Comparison of ENCODE assay signal across 8 cellular contexts in the genomic region with DNA sequence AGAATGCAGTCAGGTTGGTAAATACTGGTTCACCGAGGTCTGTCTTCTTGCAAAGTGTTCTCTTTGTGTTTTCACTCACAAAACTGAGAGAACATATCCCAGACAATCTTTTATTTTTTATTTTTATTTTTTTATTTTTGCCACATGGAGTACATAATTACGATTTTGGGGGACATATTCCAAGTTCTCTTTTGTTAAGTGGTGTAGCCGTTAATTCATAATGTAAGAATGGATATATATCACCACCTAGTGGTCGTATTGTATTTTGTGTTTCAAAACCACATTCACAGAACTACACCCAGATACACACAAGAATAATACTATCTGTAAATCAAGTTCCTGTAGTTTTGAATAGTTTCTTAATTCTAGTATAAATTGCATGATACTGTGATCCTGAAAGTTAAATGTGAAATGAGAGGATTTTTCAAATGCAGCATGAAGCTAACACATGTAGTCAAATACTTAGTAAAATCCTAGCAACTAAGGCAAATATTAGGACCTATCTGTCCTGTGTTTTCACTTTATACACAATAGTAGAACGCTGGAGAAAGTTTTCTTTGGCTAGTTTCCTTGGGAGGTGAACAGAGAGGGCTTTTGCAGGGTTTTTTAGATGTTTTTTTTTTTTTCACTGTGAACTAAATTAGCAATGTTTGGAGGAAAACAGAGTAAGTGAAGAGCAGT.
A peak's percentile ranks its signal among the peaks of the same experiment; 100 is the strongest.
DNase-seq lines count a peak whose midpoint lies in the region; ATAC-seq and TF ChIP-seq lines count a peak whose summit lies in the region.

No MANE protein-coding gene starts in this region.

- TF ChIP-seq CTCF in AG09319 (IDR thresholded peaks at IDR 0.05; ENCODE audit: low read depth, low read length), result peak; percentile 38
- peak; percentile 69 for TF ChIP-seq CTCF in psoas muscle (IDR thresholded peaks at IDR 0.05)

- ATAC-seq in GM18858 (IDR thresholded peaks at IDR 0.05; ENCODE audit: unreplicated experiment) (peak; percentile 83), psoas muscle (peak in 2 of 4 donors; percentile 52 to 73), GM19452 (IDR thresholded peaks at IDR 0.05; ENCODE audit: unreplicated experiment) (no peak)

- no peaks in the 10 kb centered on the region for H3K9me3 ChIP-seq in psoas muscle

- no peak overlapping the region for H3K4me3 ChIP-seq in Jurkat, Clone E6-1 (ENCODE audit: low read length)
- no peak overlapping the region for H3K4me3 ChIP-seq in psoas muscle

- intact Hi-C loops in psoas muscle (cut with DNase I), result loop anchor here (2.0 to 10.0 kb wide), 3 partner anchors 919 to 1215 kb away; no protein-coding TSS in a partner anchor

- in situ Hi-C loops in SK-MEL-5 (cut with HindIII; ENCODE audit: low pct_unique_long_range_greater_than_20kb, low sequenced_read_pairs), result no loop called here

- H3K36me3 ChIP-seq in psoas muscle (ENCODE audit: insufficient read depth in 1 of 2, low read depth in 1 of 2), result no peaks in the 10 kb centered on the region

- no peaks in the 10 kb centered on the region for H3K4me1 ChIP-seq in psoas muscle

- H3K27ac ChIP-seq in psoas muscle, result no peak overlapping the region

- H3K27me3 ChIP-seq in psoas muscle (ENCODE audit: insufficient read depth in 3 of 3, low read length in 2 of 3), result no peaks in the 10 kb centered on the region

- WGBS in psoas muscle, 3 donors, result 17 to 23% (median 20%) methylated on average over 5 of the region's 5 CpGs

- DNase-seq in AG09319 (ENCODE audit: extremely low read depth, low read depth), result no peak
- peak; percentile 42 for DNase-seq in Jurkat, Clone E6-1 (ENCODE audit: low read depth, low spot score)
- DNase-seq in SK-MEL-5 (ENCODE audit: low read depth, low spot score), result peak; percentile 74
- DNase-seq in fibroblast of peridontal ligament (ENCODE audit: extremely low read depth), result peak; percentile 83
- DNase-seq in psoas muscle, result no peak
- DNase-seq in NCI-H524 treated with DMSO at 0.1 percent for 48 hours (lab: John Stamatoyannopoulos, UW), result no peak

Comparison
In these comparisons a context has a peak if more than half of its experiments do, and no peak if none do; other contexts are left out.
1. DNase-seq: peak in Jurkat, Clone E6-1 (single experiment), SK-MEL-5 (single experiment) and fibroblast of peridontal ligament (single experiment); none in AG09319 (single experiment), psoas muscle (0 of 2) and NCI-H524 treated with DMSO at 0.1 percent for 48 hours (single experiment).